ENCODE assay signal across 1 cellular context in the genomic region with DNA sequence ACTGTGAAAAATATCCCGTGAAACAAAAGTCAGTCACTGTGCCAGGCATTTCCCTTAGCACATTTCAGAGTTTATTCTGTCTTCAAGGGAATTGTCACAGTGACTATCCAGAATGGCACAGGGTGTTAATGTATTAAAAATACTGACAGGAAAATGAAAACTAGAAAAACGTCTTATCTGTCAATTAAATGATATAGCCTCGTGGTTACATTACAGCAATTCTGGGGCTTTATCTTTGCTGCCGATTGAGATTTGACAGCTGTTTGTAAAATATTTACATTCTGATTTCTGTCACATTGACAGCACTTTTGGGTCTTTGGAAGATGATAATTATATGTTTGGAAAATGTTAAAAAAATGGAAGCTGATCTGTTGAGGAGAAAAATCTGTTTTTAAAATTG.
"Had no signal": no experiment of that assay in that cellular context is flagged by ENCODE, and none has a peak within 500 bp of the region (broad histone marks: within the 10 kb centered on the region; RNA-seq: fewer than 3 reads in every experiment).

No MANE protein-coding gene starts in this region.

- H3K27me3 ChIP-seq: MG63 had no signal

- H3K36me3 ChIP-seq: MG63 had no signal

- H3K4me3 ChIP-seq: MG63 had no signal

- H3K9me3 ChIP-seq: MG63 had no signal
